In genomic region chr10:121865554-121865953, GRCh38 we compare ENCODE assay signal across 17 cellular contexts.
"Had no signal": no experiment of that assay in that cellular context is flagged by ENCODE, and none has a peak within 500 bp of the region (broad histone marks: within the 10 kb centered on the region; RNA-seq: fewer than 3 reads in every experiment).

No MANE protein-coding gene starts in this region.

- DNase-seq: activated B cell treated with CpG ODN at 0.5 μM for 24 hours; activated CD4-positive, alpha-beta T cell treated with anti-CD3 and anti-CD28 coated beads, Interleukin-2, amount 10 ng/mL, durations not matched to agents 7 days and 5 days; activated naive CD4-positive, alpha-beta T cell treated with anti-CD3 and anti-CD28 coated beads, Interleukin-2, amount 50 U/mL, for 16 hours; activated T-cell treated with anti-CD3 and anti-CD28 coated beads for 4 hours; adrenal gland; colonic mucosa; esophagus squamous epithelium; foreskin keratinocyte; mammary epithelial cell; mucosa of descending colon; naive thymus-derived CD8-positive, alpha-beta T cell; posterior cingulate gyrus; stimulated activated CD4-positive, alpha-beta T cell treated with anti-CD3 and anti-CD28 coated beads, Interleukin-4, amount 100 ng/mL, for 4 hours; thyroid gland; uterus had no signal

- H3K36me3 ChIP-seq: colonic mucosa, thyroid gland, uterus had no signal

- H3K27me3 ChIP-seq: adrenal gland, colonic mucosa, esophagus squamous epithelium, foreskin keratinocyte, thyroid gland, uterus had no signal

- H3K27ac ChIP-seq: adrenal gland, colonic mucosa, esophagus squamous epithelium, foreskin keratinocyte, skin epidermis, thyroid gland, uterus had no signal

- H3K4me1 ChIP-seq: adrenal gland, colonic mucosa, esophagus squamous epithelium, foreskin keratinocyte, thyroid gland, uterus had no signal

- H3K4me3 ChIP-seq: adrenal gland, colonic mucosa, esophagus squamous epithelium, mucosa of descending colon, skin epidermis, thyroid gland, uterus had no signal

- ATAC-seq: foreskin keratinocyte; left lobe of liver; mucosa of descending colon; naive thymus-derived CD8-positive, alpha-beta T cell had no signal

- H3K9me3 ChIP-seq: adrenal gland, colonic mucosa, esophagus squamous epithelium, mucosa of descending colon, thyroid gland, uterus had no signal
